1 cellular context compared by ENCODE assay signal in genomic region chr1:42682484-42682738, GRCh38.
A peak's percentile ranks its signal among the peaks of the same experiment; 100 is the strongest.
TF ChIP-seq lines count a peak whose summit lies in the region.

No MANE protein-coding gene starts in this region.

TF ChIP-seq in GM12878, 131 proteins besides CTCF, POLR2A, EP300 and RAD21:
- TF ChIP-seq EGR1 (IDR thresholded peaks at IDR 0.05; ENCODE audit: borderline replicate concordance in 1 of 2, low read depth in 2 of 2, low read length in 2 of 2): 0 out of 3 replicates have a peak, but pooled peaks of 1 of the 2 experiments have one; percentile 11
